Comparison of ENCODE assay signal across 1 cellular context in the genomic region with DNA sequence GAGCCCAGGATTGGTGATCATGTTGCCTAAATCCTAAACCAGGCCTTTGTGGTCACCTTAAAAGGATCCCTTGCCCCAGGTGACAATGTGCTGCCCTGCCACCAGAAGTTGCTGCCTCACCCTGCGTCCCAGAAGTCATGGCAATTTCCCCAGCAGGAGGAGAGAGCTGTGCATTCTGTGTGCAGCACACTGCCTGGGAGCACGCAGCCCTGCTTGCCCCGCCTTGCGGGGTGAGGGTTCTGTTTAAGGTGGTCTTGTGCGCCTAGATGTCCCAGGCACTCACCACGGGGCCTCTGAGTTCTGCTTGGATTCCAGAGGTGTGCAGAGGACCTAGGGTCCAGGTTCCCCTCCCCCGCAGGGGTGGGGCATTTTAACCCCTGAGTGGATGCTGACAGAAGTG.
TF ChIP-seq lines count a peak whose summit lies in the region.

No MANE protein-coding gene starts in this region.

TF ChIP-seq in H1, 55 proteins besides CTCF, POLR2A, EP300 and RAD21:
- TF ChIP-seq, protein P1, sequence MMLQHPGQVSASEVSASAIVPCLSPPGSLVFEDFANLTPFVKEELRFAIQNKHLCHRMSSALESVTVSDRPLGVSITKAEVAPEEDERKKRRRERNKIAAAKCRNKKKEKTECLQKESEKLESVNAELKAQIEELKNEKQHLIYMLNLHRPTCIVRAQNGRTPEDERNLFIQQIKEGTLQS (IDR thresholded peaks at IDR 0.05; ENCODE audit: insufficient read depth, low read depth, low read length) = no peak
- TF ChIP-seq SIN3A (conservative IDR thresholded peaks at IDR 0.05 in 1 of 2, IDR thresholded peaks at IDR 0.05 in 1 of 2; ENCODE audit: low read depth in 1 of 2, low read length in 2 of 2) (no peak), ASH2L (IDR thresholded peaks at IDR 0.05; ENCODE audit: low read length) (no peak), HDAC6 (IDR thresholded peaks at IDR 0.05; ENCODE audit: low read depth, low read length) (no peak), SP1 (IDR thresholded peaks at IDR 0.05; ENCODE audit: low read depth, low read length) (no peak), SIRT6 (IDR thresholded peaks at IDR 0.05; ENCODE audit: low read length) (no peak), SP4 (IDR thresholded peaks at IDR 0.05; ENCODE audit: low read length) (no peak), CEBPB (IDR thresholded peaks at IDR 0.05; ENCODE audit: low read depth, low read length) (no peak), BCL11A (IDR thresholded peaks at IDR 0.05; ENCODE audit: low read depth in 2 of 2, low read length in 2 of 2) (no peak), JUN (IDR thresholded peaks at IDR 0.05; ENCODE audit: low read depth, low read length) (no peak), RBBP5 (IDR thresholded peaks at IDR 0.05; ENCODE audit: borderline replicate concordance, low read depth, low read length) (no peak), ZNF274 (IDR thresholded peaks at IDR 0.05; ENCODE audit: borderline replicate concordance, extremely low read depth, low read length) (no peak), SAP30 (IDR thresholded peaks at IDR 0.05; ENCODE audit: insufficient read depth, insufficient replicate concordance, low read length) (no peak), CBX8 (IDR thresholded peaks at IDR 0.05; ENCODE audit: borderline replicate concordance, low read depth, low read length) (no peak)
- TF ChIP-seq, protein P2, sequence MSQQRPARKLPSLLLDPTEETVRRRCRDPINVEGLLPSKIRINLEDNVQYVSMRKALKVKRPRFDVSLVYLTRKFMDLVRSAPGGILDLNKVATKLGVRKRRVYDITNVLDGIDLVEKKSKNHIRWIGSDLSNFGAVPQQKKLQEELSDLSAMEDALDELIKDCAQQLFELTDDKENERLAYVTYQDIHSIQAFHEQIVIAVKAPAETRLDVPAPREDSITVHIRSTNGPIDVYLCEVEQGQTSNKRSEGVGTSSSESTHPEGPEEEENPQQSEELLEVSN (IDR thresholded peaks at IDR 0.05) = no peak
TF ChIP-seq in H1: peak in this region for 0.
